Comparison of ENCODE assay signal across 1 cellular context in genomic region chr19:12733369-12733896, GRCh38.
TF ChIP-seq lines count a peak whose summit lies in the region.

No MANE protein-coding gene starts in this region.

TF ChIP-seq in HEK293, 187 proteins besides CTCF, POLR2A, EP300 and RAD21 (continued from another document and continues in another):
- TF ChIP-seq ZBTB10 (tag by site-specific recombination; IDR thresholded peaks at IDR 0.05) = no peak
- no peak for TF ChIP-seq ZNF19 (tag by site-specific recombination; IDR thresholded peaks at IDR 0.05; ENCODE audit: low read depth)
- TF ChIP-seq, protein P1, sequence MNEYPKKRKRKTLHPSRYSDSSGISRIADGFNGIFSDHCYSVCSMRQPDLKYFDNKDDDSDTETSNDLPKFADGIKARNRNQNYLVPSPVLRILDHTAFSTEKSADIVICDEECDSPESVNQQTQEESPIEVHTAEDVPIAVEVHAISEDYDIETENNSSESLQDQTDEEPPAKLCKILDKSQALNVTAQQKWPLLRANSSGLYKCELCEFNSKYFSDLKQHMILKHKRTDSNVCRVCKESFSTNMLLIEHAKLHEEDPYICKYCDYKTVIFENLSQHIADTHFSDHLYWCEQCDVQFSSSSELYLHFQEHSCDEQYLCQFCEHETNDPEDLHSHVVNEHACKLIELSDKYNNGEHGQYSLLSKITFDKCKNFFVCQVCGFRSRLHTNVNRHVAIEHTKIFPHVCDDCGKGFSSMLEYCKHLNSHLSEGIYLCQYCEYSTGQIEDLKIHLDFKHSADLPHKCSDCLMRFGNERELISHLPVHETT (tag by site-specific recombination; IDR thresholded peaks at IDR 0.05) = no peak
- TF ChIP-seq, protein P2, sequence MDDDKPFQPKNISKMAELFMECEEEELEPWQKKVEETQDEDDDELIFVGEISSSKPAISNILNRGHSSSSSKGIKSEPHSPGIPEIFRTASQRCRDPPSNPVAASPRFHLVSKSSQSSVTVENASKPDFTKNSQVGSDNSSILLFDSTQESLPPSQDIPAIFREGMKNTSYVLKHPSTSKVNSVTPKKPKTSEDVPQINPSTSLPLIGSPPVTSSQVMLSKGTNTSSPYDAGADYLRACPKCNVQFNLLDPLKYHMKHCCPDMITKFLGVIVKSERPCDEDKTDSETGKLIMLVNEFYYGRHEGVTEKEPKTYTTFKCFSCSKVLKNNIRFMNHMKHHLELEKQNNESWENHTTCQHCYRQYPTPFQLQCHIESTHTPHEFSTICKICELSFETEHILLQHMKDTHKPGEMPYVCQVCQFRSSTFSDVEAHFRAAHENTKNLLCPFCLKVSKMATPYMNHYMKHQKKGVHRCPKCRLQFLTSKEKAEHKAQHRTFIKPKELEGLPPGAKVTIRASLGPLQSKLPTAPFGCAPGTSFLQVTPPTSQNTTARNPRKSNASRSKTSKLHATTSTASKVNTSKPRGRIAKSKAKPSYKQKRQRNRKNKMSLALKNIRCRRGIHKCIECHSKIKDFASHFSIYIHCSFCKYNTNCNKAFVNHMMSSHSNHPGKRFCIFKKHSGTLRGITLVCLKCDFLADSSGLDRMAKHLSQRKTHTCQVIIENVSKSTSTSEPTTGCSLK (tag by site-specific recombination; IDR thresholded peaks at IDR 0.05) = no peak
- peak; percentile 92 for TF ChIP-seq PRDM10 (tag by site-specific recombination; IDR thresholded peaks at IDR 0.05)
- TF ChIP-seq ZNF626 (tag by site-specific recombination; IDR thresholded peaks at IDR 0.05) = no peak
- no peak for TF ChIP-seq ZNF785 (tag by site-specific recombination; IDR thresholded peaks at IDR 0.05)
- TF ChIP-seq YY2 (tag by site-specific recombination; IDR thresholded peaks at IDR 0.05) = no peak
- TF ChIP-seq ZNF521 (tag by site-specific recombination; IDR thresholded peaks at IDR 0.05) = no peak
- no peak for TF ChIP-seq ZNF223 (tag by site-specific recombination; IDR thresholded peaks at IDR 0.05)
- no peak for TF ChIP-seq HOXA7 (CRISPR knock-in tag; IDR thresholded peaks at IDR 0.05; ENCODE audit: borderline replicate concordance)
- no peak for TF ChIP-seq ZBTB44 (tag by site-specific recombination; IDR thresholded peaks at IDR 0.05)
- TF ChIP-seq, protein P3, sequence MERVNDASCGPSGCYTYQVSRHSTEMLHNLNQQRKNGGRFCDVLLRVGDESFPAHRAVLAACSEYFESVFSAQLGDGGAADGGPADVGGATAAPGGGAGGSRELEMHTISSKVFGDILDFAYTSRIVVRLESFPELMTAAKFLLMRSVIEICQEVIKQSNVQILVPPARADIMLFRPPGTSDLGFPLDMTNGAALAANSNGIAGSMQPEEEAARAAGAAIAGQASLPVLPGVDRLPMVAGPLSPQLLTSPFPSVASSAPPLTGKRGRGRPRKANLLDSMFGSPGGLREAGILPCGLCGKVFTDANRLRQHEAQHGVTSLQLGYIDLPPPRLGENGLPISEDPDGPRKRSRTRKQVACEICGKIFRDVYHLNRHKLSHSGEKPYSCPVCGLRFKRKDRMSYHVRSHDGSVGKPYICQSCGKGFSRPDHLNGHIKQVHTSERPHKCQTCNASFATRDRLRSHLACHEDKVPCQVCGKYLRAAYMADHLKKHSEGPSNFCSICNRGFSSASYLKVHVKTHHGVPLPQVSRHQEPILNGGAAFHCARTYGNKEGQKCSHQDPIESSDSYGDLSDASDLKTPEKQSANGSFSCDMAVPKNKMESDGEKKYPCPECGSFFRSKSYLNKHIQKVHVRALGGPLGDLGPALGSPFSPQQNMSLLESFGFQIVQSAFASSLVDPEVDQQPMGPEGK (tag by site-specific recombination; IDR thresholded peaks at IDR 0.05) = peak; percentile 8; the same call in 1 of the 2 replicates
- no peak for TF ChIP-seq ZNF692 (tag by site-specific recombination; IDR thresholded peaks at IDR 0.05)
- no peak for TF ChIP-seq ZNF610 (tag by site-specific recombination; IDR thresholded peaks at IDR 0.05; ENCODE audit: borderline replicate concordance)
- TF ChIP-seq ZNF830 (tag by site-specific recombination; IDR thresholded peaks at IDR 0.05; ENCODE audit: low read depth) = no peak
- TF ChIP-seq ZNF24 (tag by site-specific recombination; IDR thresholded peaks at IDR 0.05) = no peak
- peak; percentile 14; the same call in 1 of the 2 replicates for TF ChIP-seq ZEB2 (tag by site-specific recombination; IDR thresholded peaks at IDR 0.05)
- no peak for TF ChIP-seq ZNF140 (tag by site-specific recombination; IDR thresholded peaks at IDR 0.05)
- TF ChIP-seq ZNF510 (tag by site-specific recombination; IDR thresholded peaks at IDR 0.05; ENCODE audit: insufficient replicate concordance) = no peak
- TF ChIP-seq ZNF114 (tag by site-specific recombination; IDR thresholded peaks at IDR 0.05) = no peak
- TF ChIP-seq ZNF558 (tag by site-specific recombination; IDR thresholded peaks at IDR 0.05) = no peak
- no peak for TF ChIP-seq ZNF623 (tag by site-specific recombination; IDR thresholded peaks at IDR 0.05)
- TF ChIP-seq ZNF747 (tag by site-specific recombination; IDR thresholded peaks at IDR 0.05) = no peak
- TF ChIP-seq, protein P4, sequence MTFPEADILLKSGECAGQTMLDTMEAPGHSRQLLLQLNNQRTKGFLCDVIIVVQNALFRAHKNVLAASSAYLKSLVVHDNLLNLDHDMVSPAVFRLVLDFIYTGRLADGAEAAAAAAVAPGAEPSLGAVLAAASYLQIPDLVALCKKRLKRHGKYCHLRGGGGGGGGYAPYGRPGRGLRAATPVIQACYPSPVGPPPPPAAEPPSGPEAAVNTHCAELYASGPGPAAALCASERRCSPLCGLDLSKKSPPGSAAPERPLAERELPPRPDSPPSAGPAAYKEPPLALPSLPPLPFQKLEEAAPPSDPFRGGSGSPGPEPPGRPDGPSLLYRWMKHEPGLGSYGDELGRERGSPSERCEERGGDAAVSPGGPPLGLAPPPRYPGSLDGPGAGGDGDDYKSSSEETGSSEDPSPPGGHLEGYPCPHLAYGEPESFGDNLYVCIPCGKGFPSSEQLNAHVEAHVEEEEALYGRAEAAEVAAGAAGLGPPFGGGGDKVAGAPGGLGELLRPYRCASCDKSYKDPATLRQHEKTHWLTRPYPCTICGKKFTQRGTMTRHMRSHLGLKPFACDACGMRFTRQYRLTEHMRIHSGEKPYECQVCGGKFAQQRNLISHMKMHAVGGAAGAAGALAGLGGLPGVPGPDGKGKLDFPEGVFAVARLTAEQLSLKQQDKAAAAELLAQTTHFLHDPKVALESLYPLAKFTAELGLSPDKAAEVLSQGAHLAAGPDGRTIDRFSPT (tag by site-specific recombination; IDR thresholded peaks at IDR 0.05) = no peak
- no peak for TF ChIP-seq AEBP2 (tag by site-specific recombination; IDR thresholded peaks at IDR 0.05; ENCODE audit: borderline replicate concordance)
- no peak for TF ChIP-seq ZNF214 (tag by site-specific recombination; IDR thresholded peaks at IDR 0.05; ENCODE audit: borderline replicate concordance)
- TF ChIP-seq ZNF112 (tag by site-specific recombination; IDR thresholded peaks at IDR 0.05) = no peak
- TF ChIP-seq ZNF768 (tag by site-specific recombination; IDR thresholded peaks at IDR 0.05) = no peak
- no peak for TF ChIP-seq ZNF391 (tag by site-specific recombination; IDR thresholded peaks at IDR 0.05; ENCODE audit: borderline replicate concordance, low read depth)
- no peak for TF ChIP-seq ZNF148 (tag by site-specific recombination; IDR thresholded peaks at IDR 0.05; ENCODE audit: borderline replicate concordance)
- TF ChIP-seq KLF16 (tag by site-specific recombination; IDR thresholded peaks at IDR 0.05) = no peak
- TF ChIP-seq ZNF155 (tag by site-specific recombination; IDR thresholded peaks at IDR 0.05) = no peak
- TF ChIP-seq KLF10 (tag by site-specific recombination; IDR thresholded peaks at IDR 0.05) = no peak
- TF ChIP-seq SP3 (tag by site-specific recombination; IDR thresholded peaks at IDR 0.05) = no peak
- no peak for TF ChIP-seq ZNF132 (tag by site-specific recombination; IDR thresholded peaks at IDR 0.05; ENCODE audit: borderline replicate concordance)
- TF ChIP-seq ZNF629 (tag by site-specific recombination; IDR thresholded peaks at IDR 0.05) = no peak
